ENCODE assay signal across 1 cellular context in genomic region chr22:21867528-21868266, GRCh38.
TF ChIP-seq lines count a peak whose summit lies in the region.

Gene MAPK1, minus strand, starts transcription at chr22:21867645. Its CDS starts 205 bp downstream, at chr22:21867440.

TF ChIP-seq in GM12878, 131 proteins besides CTCF, POLR2A, EP300 and RAD21 (continued from another document and continues in another):
- no peak for TF ChIP-seq IRF3 (IDR thresholded peaks at IDR 0.05)
- TF ChIP-seq TCF3 (IDR thresholded peaks at IDR 0.05; ENCODE audit: borderline replicate concordance, insufficient read depth, low read depth, low read length) = peak; percentile 76
- peak; percentile 86; the same call in 1 of the 2 replicates for TF ChIP-seq ZNF207 (IDR thresholded peaks at IDR 0.05; ENCODE audit: borderline replicate concordance)
- no peak for TF ChIP-seq RB1 (IDR thresholded peaks at IDR 0.05; ENCODE audit: borderline replicate concordance)
- peak; percentile 98 for TF ChIP-seq SKIL (IDR thresholded peaks at IDR 0.05; ENCODE audit: low read depth, poor library complexity, severe bottlenecking)
- TF ChIP-seq SUZ12 (IDR thresholded peaks at IDR 0.05; ENCODE audit: unreplicated experiment) = no peak
- TF ChIP-seq CHD4 (IDR thresholded peaks at IDR 0.05) = no peak
- no peak for TF ChIP-seq CEBPZ (IDR thresholded peaks at IDR 0.05; ENCODE audit: low read depth, low read length)
- 0 out of 2 replicates have a peak, but pooled peaks have one; percentile 22 for TF ChIP-seq BCL11A (IDR thresholded peaks at IDR 0.05; ENCODE audit: low read depth, low read length)
- TF ChIP-seq CEBPB (IDR thresholded peaks at IDR 0.05; ENCODE audit: borderline replicate concordance in 1 of 2, low read depth in 2 of 2, low read length in 2 of 2) = no peak
- TF ChIP-seq ZNF622 (IDR thresholded peaks at IDR 0.05) = no peak
- peak; percentile 19 for TF ChIP-seq HDAC6 (IDR thresholded peaks at IDR 0.05; ENCODE audit: unreplicated experiment)
- no peak; the same call in 1 of the 2 replicates for TF ChIP-seq PAX5 (IDR thresholded peaks at IDR 0.05; ENCODE audit: borderline replicate concordance, low read depth, low read length)
- TF ChIP-seq IKZF2 (IDR thresholded peaks at IDR 0.05) = peak; percentile 57 to 69; a peak in 3 of 4 replicates
- TF ChIP-seq MTA2 (IDR thresholded peaks at IDR 0.05; ENCODE audit: low read depth) = peak; percentile 77
- no peak for TF ChIP-seq SREBF2 (IDR thresholded peaks at IDR 0.05; ENCODE audit: low read length)
- TF ChIP-seq CHD1 (IDR thresholded peaks at IDR 0.05; ENCODE audit: low read depth, low read length) = no peak
- peak; percentile 72; the same call in 1 of the 2 replicates for TF ChIP-seq CBFB (IDR thresholded peaks at IDR 0.05; ENCODE audit: low read depth)
- TF ChIP-seq BMI1 (IDR thresholded peaks at IDR 0.05; ENCODE audit: borderline replicate concordance) = no peak
- peak; percentile 89 for TF ChIP-seq IKZF1 (conservative IDR thresholded peaks at IDR 0.05)
- 0 out of 2 replicates have a peak, but pooled peaks have one; percentile 22 for TF ChIP-seq HCFC1 (IDR thresholded peaks at IDR 0.05; ENCODE audit: low read length)
- TF ChIP-seq ASH2L (IDR thresholded peaks at IDR 0.05; ENCODE audit: borderline replicate concordance, low read depth) = peak; percentile 97; the same call in 1 of the 2 replicates
- TF ChIP-seq MAX (IDR thresholded peaks at IDR 0.05; ENCODE audit: low read depth, low read length) = peak; percentile 68
- 0 out of 2 replicates have a peak, but pooled peaks have one; percentile 36 for TF ChIP-seq ELK1 (IDR thresholded peaks at IDR 0.05; ENCODE audit: low read depth, low read length)
- peak; percentile 82 for TF ChIP-seq ATF7 (IDR thresholded peaks at IDR 0.05; ENCODE audit: low read depth)
- TF ChIP-seq NR2F1 (conservative IDR thresholded peaks at IDR 0.05) = peak; percentile 88
- TF ChIP-seq SPI1 (IDR thresholded peaks at IDR 0.05; ENCODE audit: borderline replicate concordance, insufficient read depth, low read depth, low read length) = no peak
- TF ChIP-seq BRCA1 (IDR thresholded peaks at IDR 0.05; ENCODE audit: low read depth, low read length) = no peak
- no peak; the same call in 1 of the 2 replicates for TF ChIP-seq ZBTB40 (IDR thresholded peaks at IDR 0.05; ENCODE audit: borderline replicate concordance)
- no peak for TF ChIP-seq ESRRA (IDR thresholded peaks at IDR 0.05; ENCODE audit: low read length)
- TF ChIP-seq SIN3A (IDR thresholded peaks at IDR 0.05; ENCODE audit: low read depth, low read length) = peak; percentile 53; the same call in 1 of the 2 replicates
- TF ChIP-seq BCL3 (IDR thresholded peaks at IDR 0.05; ENCODE audit: borderline replicate concordance, insufficient read depth, low read depth, low read length, poor library complexity, severe bottlenecking) = peak; percentile 38
- no peak for TF ChIP-seq RFX5 (IDR thresholded peaks at IDR 0.05; ENCODE audit: low read depth, low read length)
- peak; percentile 87 for TF ChIP-seq RUNX3 (IDR thresholded peaks at IDR 0.05; ENCODE audit: low read length)
- TF ChIP-seq SMC3 (IDR thresholded peaks at IDR 0.05; ENCODE audit: borderline replicate concordance, low read length) = no peak
- no peak for TF ChIP-seq REST (IDR thresholded peaks at IDR 0.05; ENCODE audit: low read depth, low read length)
- no peak for TF ChIP-seq ZNF274 (IDR thresholded peaks at IDR 0.05; ENCODE audit: insufficient read depth, insufficient read length)
- TF ChIP-seq BCLAF1 (IDR thresholded peaks at IDR 0.05) = no peak
